In the genomic region with DNA sequence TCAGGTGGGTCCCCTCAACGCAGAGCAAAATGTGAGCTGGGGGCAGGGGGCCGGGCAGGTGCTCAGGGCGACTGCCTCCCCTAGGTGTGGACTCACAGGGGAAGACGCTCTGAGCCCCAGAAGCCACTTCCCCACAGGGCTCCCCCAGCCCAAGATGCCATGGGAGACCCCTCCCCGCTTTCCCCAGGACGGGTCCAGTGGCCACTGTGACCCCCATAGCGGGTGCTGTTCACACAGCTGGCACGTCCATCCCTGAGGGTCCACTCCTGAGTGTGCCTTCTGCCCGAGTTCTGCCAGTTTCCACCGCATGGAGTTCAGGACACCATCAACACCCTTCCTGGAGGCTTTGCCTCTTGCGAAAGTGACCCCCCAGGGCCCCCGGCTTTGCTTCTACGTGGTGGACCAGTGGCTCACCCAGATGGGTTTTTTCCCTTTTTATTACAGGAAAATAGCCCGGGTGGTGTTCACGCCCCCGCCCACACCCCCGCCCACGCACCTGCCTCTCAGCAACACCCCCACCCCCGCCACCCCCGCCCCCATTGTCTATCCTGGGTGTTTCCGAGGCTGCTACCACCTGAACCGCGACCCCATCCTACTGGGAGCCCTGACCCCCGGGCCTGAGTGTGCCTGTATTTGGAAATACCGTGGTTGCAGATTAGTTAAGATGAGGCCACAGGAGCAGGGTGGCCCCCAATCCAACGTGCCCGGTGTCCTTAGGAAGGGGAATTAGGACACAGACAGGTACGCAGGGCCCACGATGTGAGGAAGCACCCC, we compare ENCODE assay signal across 8 cellular contexts. TPM values are rescaled to one million over a fixed set of nuclear protein-coding genes. Genes with fewer than 3 reads are reported as not detected.
A peak's percentile ranks its signal among the peaks of the same experiment; 100 is the strongest.
DNase-seq lines count a peak whose midpoint lies in the region; ATAC-seq and TF ChIP-seq lines count a peak whose summit lies in the region.

No MANE protein-coding gene starts in this region.

- peak overlapping the region; percentile 83 for H3K4me3 Mint-ChIP-seq in activated T-helper 17 cell treated with anti-CD3 and anti-CD28 coated beads, Interleukin-2, amount 50 U/mL, for 72 hours
- H3K4me3 Mint-ChIP-seq in progenitor cell of endocrine pancreas (ENCODE audit: low read depth): no peak overlapping the region

- TF ChIP-seq CTCF in right atrium auricular region (IDR thresholded peaks at IDR 0.05) (no peak), mucosa of descending colon (IDR thresholded peaks at IDR 0.05) (no peak), progenitor cell of endocrine pancreas (IDR thresholded peaks at IDR 0.05; ENCODE audit: unreplicated experiment) (no peak)

- H3K27me3 Mint-ChIP-seq in activated T-helper 17 cell treated with anti-CD3 and anti-CD28 coated beads, Interleukin-2, amount 50 U/mL, for 72 hours: no peaks in the 10 kb centered on the region
- H3K27me3 Mint-ChIP-seq in progenitor cell of endocrine pancreas: no peaks in the 10 kb centered on the region

- ATAC-seq in Right ventricle myocardium inferior: no peak
- ATAC-seq in activated T-helper 17 cell treated with anti-CD3 and anti-CD28 coated beads, Interleukin-2, amount 50 U/mL, for 72 hours (replicated peaks): peak; percentile 18
- no peak for ATAC-seq in mucosa of descending colon
- no peak for ATAC-seq in GM21360 (IDR thresholded peaks at IDR 0.05; ENCODE audit: unreplicated experiment)

- H3K4me1 ChIP-seq in right atrium auricular region: peaks cover 0 to 33% of the 10 kb centered on the region in 2 donors
- H3K4me1 ChIP-seq in mucosa of descending colon (ENCODE audit: low read depth): peaks cover 66% of the 10 kb centered on the region
- no peaks in the 10 kb centered on the region for H3K4me1 ChIP-seq in urinary bladder (ENCODE audit: insufficient read depth)

- H3K27me3 ChIP-seq in right atrium auricular region: no peaks in the 10 kb centered on the region

- no peaks in the 10 kb centered on the region for H3K36me3 ChIP-seq in right atrium auricular region
- no peaks in the 10 kb centered on the region for H3K36me3 ChIP-seq in mucosa of descending colon (ENCODE audit: low read depth)
- no peaks in the 10 kb centered on the region for H3K36me3 ChIP-seq in urinary bladder (ENCODE audit: insufficient read depth)

- H3K27ac ChIP-seq in right atrium auricular region (no peak overlapping the region), urinary bladder (ENCODE audit: low read depth) (peak overlapping the region; percentile 31)

- intact Hi-C loops in Right ventricle myocardium inferior (cut with DNase I): no loop called here
- intact Hi-C loops in mucosa of descending colon (cut with DNase I, micrococcal nuclease): no loop called here

- H3K4me3 ChIP-seq in right atrium auricular region (no peak overlapping the region), mucosa of descending colon (no peak overlapping the region), urinary bladder (ENCODE audit: low read depth, low read length) (no peak overlapping the region)

- peak overlapping the region; percentile 91 for H3K27ac Mint-ChIP-seq in activated T-helper 17 cell treated with anti-CD3 and anti-CD28 coated beads, Interleukin-2, amount 50 U/mL, for 72 hours
- no peak overlapping the region for H3K27ac Mint-ChIP-seq in progenitor cell of endocrine pancreas

- DNase-seq in Right ventricle myocardium inferior (ENCODE audit: missing footprints) (peak; percentile 57), right atrium auricular region (ENCODE audit: low spot score) (no peak), mucosa of descending colon (peak; percentile 65 to 71 (median 69)), progenitor cell of endocrine pancreas (ENCODE audit: low spot score, unreplicated experiment) (no peak), pons (ENCODE audit: low spot score) (no peak)

- H3K4me1 Mint-ChIP-seq in activated T-helper 17 cell treated with anti-CD3 and anti-CD28 coated beads, Interleukin-2, amount 50 U/mL, for 72 hours: peaks cover 11% of the 10 kb centered on the region
- no peaks in the 10 kb centered on the region for H3K4me1 Mint-ChIP-seq in progenitor cell of endocrine pancreas (ENCODE audit: low read depth)

- H3K36me3 Mint-ChIP-seq in activated T-helper 17 cell treated with anti-CD3 and anti-CD28 coated beads, Interleukin-2, amount 50 U/mL, for 72 hours (ENCODE audit: low read depth): peaks cover 5% of the 10 kb centered on the region
- no peaks in the 10 kb centered on the region for H3K36me3 Mint-ChIP-seq in progenitor cell of endocrine pancreas (ENCODE audit: insufficient read depth)

- 66% methylated on average over 29 of the region's 29 CpGs for WGBS in urinary bladder

- no peaks in the 10 kb centered on the region for H3K9me3 Mint-ChIP-seq in activated T-helper 17 cell treated with anti-CD3 and anti-CD28 coated beads, Interleukin-2, amount 50 U/mL, for 72 hours
- no peaks in the 10 kb centered on the region for H3K9me3 Mint-ChIP-seq in progenitor cell of endocrine pancreas (ENCODE audit: low read depth)

- no peaks in the 10 kb centered on the region for H3K9me3 ChIP-seq in right atrium auricular region
- H3K9me3 ChIP-seq in mucosa of descending colon: no peaks in the 10 kb centered on the region

RNA-seq across cellular contexts. Expression of gene ADAP1, which starts 32.0 kb away (rescaled TPM):
- total RNA-seq in Right ventricle myocardium inferior (10.0 TPM), right atrium auricular region (1 to 10 TPM; 4.2 to 7.7 TPM), mucosa of descending colon (100 to 1,000 TPM in 1 of 3 donors, 10 to 100 TPM in 2; 80.7 to 153 (median 98.8) TPM), urinary bladder (11.7 TPM), progenitor cell of endocrine pancreas (10.3 and 10.7 TPM in 2 replicates)
- 10 to 100 TPM in 1 of 2 donors, 1 to 10 TPM in 1; 2.3 to 23.7 TPM for total RNA-seq in activated T-helper 17 cell treated with anti-CD3 and anti-CD28 coated beads, Interleukin-2, amount 50 U/mL, for 72 hours
- polyA plus RNA-seq in urinary bladder: 13.7 TPM

RNA-seq across cellular contexts. Expression of gene GET4, which starts 46.2 kb away (rescaled TPM):
- total RNA-seq in Right ventricle myocardium inferior (19.1 TPM), right atrium auricular region (10 to 100 TPM; 16.1 to 19.7 TPM), mucosa of descending colon (10 to 100 TPM; 36.9 to 48.8 (median 48.2) TPM), urinary bladder (11.6 TPM), progenitor cell of endocrine pancreas (58.2 and 58.7 TPM in 2 replicates)
- total RNA-seq in activated T-helper 17 cell treated with anti-CD3 and anti-CD28 coated beads, Interleukin-2, amount 50 U/mL, for 72 hours: 10 to 100 TPM; 17.1 to 43.0 TPM
- 42.4 TPM for polyA plus RNA-seq in urinary bladder

RNA-seq across cellular contexts. Expression of gene COX19, which starts 52.8 kb away (rescaled TPM):
- 8.2 TPM for total RNA-seq in Right ventricle myocardium inferior
- 1 to 10 TPM; 2.8 to 5.5 TPM for total RNA-seq in right atrium auricular region
- 10 to 100 TPM; 13.7 to 20.8 TPM for total RNA-seq in activated T-helper 17 cell treated with anti-CD3 and anti-CD28 coated beads, Interleukin-2, amount 50 U/mL, for 72 hours
- 10 to 100 TPM; 14.9 to 20.9 (median 15.8) TPM for total RNA-seq in mucosa of descending colon
- total RNA-seq in urinary bladder: 24.0 TPM
- 6.5 TPM for polyA plus RNA-seq in urinary bladder
- 20.3 and 20.6 TPM in 2 replicates for total RNA-seq in progenitor cell of endocrine pancreas

Comparison
In these comparisons a context has a peak if more than half of its experiments do, and no peak if none do; other contexts are left out.
1. DNase-seq: peak in Right ventricle myocardium inferior (single experiment) and mucosa of descending colon (3 of 3); none in right atrium auricular region (single experiment), progenitor cell of endocrine pancreas (single experiment) and pons (single experiment).